ENCODE assay signal across 1 cellular context in the genomic region with DNA sequence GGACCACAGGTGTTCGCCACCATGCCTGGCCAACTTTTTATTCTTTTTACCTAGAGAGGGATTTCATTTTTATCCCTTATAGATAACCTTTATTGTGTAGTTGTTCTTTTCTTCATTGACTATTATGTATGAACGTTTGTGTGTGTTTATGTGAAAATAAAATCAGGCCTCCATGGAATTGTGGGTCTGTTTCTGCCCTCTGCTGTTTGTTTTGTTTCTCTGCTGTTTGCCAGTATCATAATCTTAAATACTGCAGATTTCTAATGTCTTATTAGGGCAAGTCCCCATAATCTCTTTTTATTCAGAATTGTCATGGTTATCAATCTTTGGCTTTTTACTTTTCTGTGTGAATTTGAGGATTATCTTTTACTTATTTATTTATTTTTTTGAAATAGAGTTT.
TF ChIP-seq lines count a peak whose summit lies in the region.

No MANE protein-coding gene starts in this region.

TF ChIP-seq in HepG2, 621 proteins besides CTCF, POLR2A, EP300 and RAD21:
- TF ChIP-seq STAG1 (CRISPR knock-in tag; IDR thresholded peaks at IDR 0.05), result peak; percentile 47
